ENCODE assay signal across 22 cellular contexts in the genomic region with DNA sequence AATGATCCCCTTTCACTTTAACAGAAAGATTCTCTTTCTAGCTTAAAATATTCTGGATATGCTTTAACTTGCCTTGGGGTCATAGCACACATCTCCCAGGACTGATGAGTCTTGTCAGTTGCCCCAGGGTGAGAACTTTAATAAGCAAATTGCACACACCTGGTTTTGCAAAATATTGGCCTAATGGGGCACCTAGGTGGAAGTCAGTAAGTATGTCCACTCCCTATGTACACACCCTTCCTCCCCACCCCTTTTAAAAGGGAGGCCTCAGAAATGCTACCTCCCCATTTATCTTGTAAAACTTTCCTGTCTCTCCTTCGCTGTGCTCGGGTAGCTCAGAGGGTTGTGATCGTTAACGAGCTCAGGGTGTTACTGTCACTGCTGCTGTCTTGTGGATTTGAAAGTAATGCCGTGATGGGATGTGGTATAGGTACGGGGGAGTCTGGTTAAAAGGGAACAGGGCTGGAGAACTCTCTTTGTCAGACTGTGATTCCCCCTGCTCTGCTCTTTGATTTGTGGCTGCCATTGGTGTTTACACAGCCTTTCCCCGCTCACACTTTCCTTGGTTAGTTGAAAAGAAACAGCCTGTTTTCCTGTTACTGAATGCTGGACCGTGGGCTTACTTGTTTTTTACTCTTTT. TPM values are rescaled to one million over a fixed set of nuclear protein-coding genes. Genes with fewer than 3 reads are reported as not detected.
DNase-seq lines count a peak whose midpoint lies in the region; ATAC-seq and TF ChIP-seq lines count a peak whose summit lies in the region.
"Had no signal": no experiment of that assay in that cellular context is flagged by ENCODE, and none has a peak within 500 bp of the region (broad histone marks: within the 10 kb centered on the region; RNA-seq: fewer than 3 reads in every experiment).

No MANE protein-coding gene starts in this region.

- H3K4me3 ChIP-seq in RWPE2 (ENCODE audit: severe bottlenecking) = no peak overlapping the region
- H3K4me3 ChIP-seq in neural progenitor cell = no peak overlapping the region
- H3K4me3 ChIP-seq in lower lobe of right lung = no peak overlapping the region
- H3K4me3 ChIP-seq in heart left ventricle = no peak overlapping the region

- no peak overlapping the region for H4K91ac ChIP-seq in H9 (ENCODE audit: insufficient read length, low read depth, low read length)

- no peaks in the 10 kb centered on the region for H4K20me1 ChIP-seq in H9 (ENCODE audit: control insufficient read depth, insufficient read depth, insufficient read length)
- H4K20me1 ChIP-seq in neural progenitor cell (ENCODE audit: low read depth) = peaks cover 83% of the 10 kb centered on the region

- H3K9ac ChIP-seq in H9 (ENCODE audit: extremely low read depth, insufficient read length, low read length) (no peak overlapping the region), neural progenitor cell (no peak overlapping the region)

- H2BK120ac ChIP-seq in H9 (ENCODE audit: low read depth, low read length, poor library complexity, severe bottlenecking) = no peak overlapping the region

- no peak overlapping the region for H3K4ac ChIP-seq in H9 (ENCODE audit: low read depth, low read length)

- H3K9me3 Mint-ChIP-seq in H9 (no peaks in the 10 kb centered on the region), neural progenitor cell (peaks cover 81% of the 10 kb centered on the region)
- H3K9me3 Mint-ChIP-seq: activated naive CD8-positive, alpha-beta T cell treated with anti-CD3 and anti-CD28 coated beads for 36 hours; dendritic cell treated with granulocyte-macrophage colony-stimulating factor and Interleukin-4, amounts not matched to agents 40 ng/mL and 50 ng/mL, for 4 days had no signal

- no peak overlapping the region for H2BK15ac ChIP-seq in H9 (ENCODE audit: low read depth, low read length)

- H3K9me3 ChIP-seq in H9 (ENCODE audit: control insufficient read depth, low read depth, low read length) (no peaks in the 10 kb centered on the region), RWPE2 (ENCODE audit: severe bottlenecking) (no peaks in the 10 kb centered on the region), neural progenitor cell (ENCODE audit: low read depth) (no peaks in the 10 kb centered on the region), lower lobe of right lung (no peaks in the 10 kb centered on the region), heart left ventricle (no peaks in the 10 kb centered on the region)

- peaks cover 10 to 24% (median 14%) of the 10 kb centered on the region in 3 experiments; a peak in 6 of 7 replicates for H3K36me3 Mint-ChIP-seq in H9 (ENCODE audit: insufficient read depth in 1 of 3, low read depth in 3 of 3)
- H3K36me3 Mint-ChIP-seq in neural progenitor cell = peaks cover 87% of the 10 kb centered on the region
- H3K36me3 Mint-ChIP-seq: activated naive CD8-positive, alpha-beta T cell treated with anti-CD3 and anti-CD28 coated beads for 36 hours had no signal

- H3K18ac ChIP-seq in H9 (ENCODE audit: insufficient read length, low read depth, low read length) = no peak overlapping the region

- TF ChIP-seq CTCF in H9 (conservative IDR thresholded peaks at IDR 0.05) (no peak), RWPE2 (IDR thresholded peaks at IDR 0.05; ENCODE audit: poor library complexity, severe bottlenecking) (no peak), foreskin keratinocyte (conservative IDR thresholded peaks at IDR 0.05) (no peak), neural progenitor cell (IDR thresholded peaks at IDR 0.05) (no peak), lower lobe of right lung (IDR thresholded peaks at IDR 0.05) (no peak), heart left ventricle (IDR thresholded peaks at IDR 0.05) (no peak)

- H3K79me1 ChIP-seq in H9 (ENCODE audit: insufficient read depth, low read depth, low read length, poor library complexity, severe bottlenecking) = peaks cover 3% of the 10 kb centered on the region

- no peak overlapping the region for H2AK5ac ChIP-seq in H9 (ENCODE audit: insufficient read length, low read length)

- H3F3A ChIP-seq in neural progenitor cell (ENCODE audit: low read depth) = peaks cover 26% of the 10 kb centered on the region

- no peaks in the 10 kb centered on the region for H3K27me3 ChIP-seq in H9 (ENCODE audit: insufficient read depth, low read length)
- H3K27me3 ChIP-seq in RWPE2 (ENCODE audit: insufficient read depth, poor library complexity, severe bottlenecking) = no peaks in the 10 kb centered on the region
- no peaks in the 10 kb centered on the region for H3K27me3 ChIP-seq in foreskin keratinocyte
- H3K27me3 ChIP-seq in neural progenitor cell = no peaks in the 10 kb centered on the region
- no peaks in the 10 kb centered on the region for H3K27me3 ChIP-seq in lower lobe of right lung (ENCODE audit: low read depth)
- no peaks in the 10 kb centered on the region for H3K27me3 ChIP-seq in heart left ventricle
- H3K27me3 ChIP-seq: brain microvascular endothelial cell had no signal

- DNase-seq in H9 (no peak), RWPE2 (ENCODE audit: low spot score) (peak; percentile 68), foreskin keratinocyte (peak; percentile 95 to 97), neural progenitor cell (ENCODE audit: low spot score) (no peak), lower lobe of right lung (no peak), heart left ventricle (no peak)
- no peak for DNase-seq in effector CD8-positive, alpha-beta T cell (lab: John Stamatoyannopoulos, UW)
- DNase-seq: activated CD4-positive, CD25-positive, alpha-beta regulatory T cell; activated naive CD8-positive, alpha-beta T cell treated with anti-CD3 and anti-CD28 coated beads for 36 hours; activated T-cell treated with anti-CD3 and anti-CD28 coated beads, Interleukin-2, amount 50 U/mL, for 72 hours; brain microvascular endothelial cell; CD4-positive, alpha-beta T cell; DND-41; Karpas-422; NCI-H1105; NCI-H774; PC-3; right cardiac atrium; stimulated activated naive CD4-positive, alpha-beta T cell had no signal

- H3K4me2 ChIP-seq in H9 (ENCODE audit: insufficient read depth, insufficient read length, low read length) (no peak overlapping the region), neural progenitor cell (peak overlapping the region; percentile 65)

- no peak overlapping the region for H2BK5ac ChIP-seq in H9 (ENCODE audit: insufficient read length, low read length)

- H3K23ac ChIP-seq in H9 (ENCODE audit: insufficient read length, low read depth, low read length) = no peak overlapping the region

- H2AFZ ChIP-seq in H9 (ENCODE audit: low read length) (no peak overlapping the region), neural progenitor cell (replicated peaks) (no peak overlapping the region)

- ATAC-seq in RWPE2 (ENCODE audit: low read depth) (peak; percentile 63), foreskin keratinocyte (peak; percentile 35), lower lobe of right lung (no peak), HG03280 (IDR thresholded peaks at IDR 0.05; ENCODE audit: unreplicated experiment) (no peak), heart left ventricle (no peak)
- ATAC-seq: activated T-cell treated with anti-CD3 and anti-CD28 coated beads, Interleukin-2, amount 50 U/mL, for 72 hours; PC-3; right cardiac atrium had no signal

- no peaks in the 10 kb centered on the region for H3K27me3 Mint-ChIP-seq in H9 (ENCODE audit: low read depth)
- peaks cover 7% of the 10 kb centered on the region for H3K27me3 Mint-ChIP-seq in neural progenitor cell (ENCODE audit: insufficient read depth, low read depth)
- H3K27me3 Mint-ChIP-seq: activated naive CD8-positive, alpha-beta T cell treated with anti-CD3 and anti-CD28 coated beads for 36 hours; CD4-positive, alpha-beta T cell; dendritic cell treated with granulocyte-macrophage colony-stimulating factor and Interleukin-4, amounts not matched to agents 40 ng/mL and 50 ng/mL, for 4 days had no signal

- H3K4me1 Mint-ChIP-seq in H9 (peaks cover 80 to 86% of the 10 kb centered on the region in 2 experiments), neural progenitor cell (peaks cover 15% of the 10 kb centered on the region)
- H3K4me1 Mint-ChIP-seq: activated naive CD8-positive, alpha-beta T cell treated with anti-CD3 and anti-CD28 coated beads for 36 hours had no signal

- peaks cover 58% of the 10 kb centered on the region; the same call in 1 of the 2 replicates for H3K79me2 ChIP-seq in H9 (ENCODE audit: insufficient read depth, low read length)
- H3K79me2 ChIP-seq in neural progenitor cell (ENCODE audit: low read depth) = peaks cover 100% of the 10 kb centered on the region

- no peak overlapping the region for H3T11ph ChIP-seq in H9 (ENCODE audit: low read length)

- H3K14ac ChIP-seq in H9 (ENCODE audit: insufficient read depth, low read length) = no peak overlapping the region

- no peak overlapping the region for H3K56ac ChIP-seq in H9 (ENCODE audit: insufficient read length, low read depth, low read length)

- no CpG with 5 or more reads among the region's 8 CpGs for WGBS in H9 (ENCODE audit: extremely low coverage, insufficient read length, low lambda C conversion rate)
- WGBS in heart left ventricle, 4 donors = 85 to 87% (median 86%) methylated on average over 8 of the region's 8 CpGs

- intact Hi-C loops in lower lobe of right lung (cut with DNase I) = no loop called here
- intact Hi-C loops in heart left ventricle (cut with DNase I) = no loop called here

- H3K23me2 ChIP-seq in H9 (ENCODE audit: insufficient read length, low read depth, low read length, poor library complexity, severe bottlenecking) = no peaks in the 10 kb centered on the region

- no peak overlapping the region for H4K8ac ChIP-seq in H9 (replicated peaks; ENCODE audit: insufficient read length, low read depth, low read length)

- TF ChIP-seq POLR2A in heart left ventricle (IDR thresholded peaks at IDR 0.05) = no peak

- H3K36me3 ChIP-seq in RWPE2 (ENCODE audit: low read depth) (no peaks in the 10 kb centered on the region; the same call in 1 of the 2 replicates), neural progenitor cell (no peaks in the 10 kb centered on the region), lower lobe of right lung (no peaks in the 10 kb centered on the region), heart left ventricle (no peaks in the 10 kb centered on the region)
- H3K36me3 ChIP-seq: brain microvascular endothelial cell had no signal

- H3K27ac ChIP-seq in H9 (ENCODE audit: insufficient read length, low read depth, low read length) (peak overlapping the region; percentile 7), RWPE2 (ENCODE audit: poor library complexity, severe bottlenecking) (peak overlapping the region; percentile 97), foreskin keratinocyte (peak overlapping the region; percentile 77), neural progenitor cell (peak overlapping the region; percentile 56), lower lobe of right lung (no peak overlapping the region), heart left ventricle (no peak overlapping the region)
- H3K27ac ChIP-seq: brain microvascular endothelial cell had no signal

- H3K27ac Mint-ChIP-seq in H9 = peak overlapping the region; percentile 22 to 98 (median 96); a peak in 6 of 7 replicates
- no peak overlapping the region for H3K27ac Mint-ChIP-seq in neural progenitor cell
- H3K27ac Mint-ChIP-seq: activated naive CD8-positive, alpha-beta T cell treated with anti-CD3 and anti-CD28 coated beads for 36 hours; activated T-cell treated with anti-CD3 and anti-CD28 coated beads, Interleukin-2, amount 50 U/mL, for 72 hours; CD4-positive, alpha-beta T cell; dendritic cell treated with granulocyte-macrophage colony-stimulating factor and Interleukin-4, amounts not matched to agents 40 ng/mL and 50 ng/mL, for 4 days; T-helper 2 cell treated with Interferon-gamma antibody and Interleukin-4, amounts not matched to agents 5 μg/mL and 100 μg/mL, for 36 hours had no signal

- no peak overlapping the region for H2BK20ac ChIP-seq in H9 (ENCODE audit: low read depth, low read length, poor library complexity, severe bottlenecking)

- no peak overlapping the region for H4K5ac ChIP-seq in H9 (ENCODE audit: insufficient read length, low read depth, low read length)

- H3K4me3 Mint-ChIP-seq in H9 (no peak overlapping the region), neural progenitor cell (no peak overlapping the region)
- H3K4me3 Mint-ChIP-seq: activated naive CD8-positive, alpha-beta T cell treated with anti-CD3 and anti-CD28 coated beads for 36 hours; activated T-cell treated with anti-CD3 and anti-CD28 coated beads, Interleukin-2, amount 50 U/mL, for 72 hours; CD4-positive, alpha-beta T cell; dendritic cell treated with granulocyte-macrophage colony-stimulating factor and Interleukin-4, amounts not matched to agents 40 ng/mL and 50 ng/mL, for 4 days; T-helper 2 cell treated with Interferon-gamma antibody and Interleukin-4, amounts not matched to agents 5 μg/mL and 100 μg/mL, for 36 hours had no signal

- H3K4me1 ChIP-seq in H9 (ENCODE audit: insufficient read depth, low read length) (peaks cover 43% of the 10 kb centered on the region), RWPE2 (ENCODE audit: insufficient read depth, poor library complexity, severe bottlenecking) (peaks cover 95% of the 10 kb centered on the region), foreskin keratinocyte (peaks cover 86% of the 10 kb centered on the region), neural progenitor cell (peaks cover 58% of the 10 kb centered on the region), lower lobe of right lung (peaks cover 17% of the 10 kb centered on the region), heart left ventricle (peaks cover 0 to 62% (median 26%) of the 10 kb centered on the region in 12 donors)

- no peak overlapping the region for H2BK12ac ChIP-seq in H9 (ENCODE audit: insufficient read length, low read depth, low read length)

RNA-seq across cellular contexts. Expression of gene ZNF462, which starts 26.1 kb away (rescaled TPM):
- total RNA-seq in H9 (2021) (159 and 164 TPM in 2 replicates), foreskin keratinocyte (19.6 and 22.4 TPM in 2 replicates), neural progenitor cell (ENCODE audit: low replicate concordance) (81.8 and 93.4 TPM in 2 replicates), lower lobe of right lung (24.4 TPM), heart left ventricle (10 to 100 TPM; 16.8 to 51.3 (median 31.5) TPM)
- polyA plus RNA-seq in foreskin keratinocyte (1.6 and 1.7 TPM in 2 replicates), heart left ventricle (1 to 10 TPM; 5.3 to 8.3 TPM)

Comparison
In these comparisons a context has a peak if more than half of its experiments do, and no peak if none do; other contexts are left out.
1. DNase-seq: peak in RWPE2 (single experiment) and foreskin keratinocyte (2 of 2); none in H9 (single experiment), neural progenitor cell (single experiment), lower lobe of right lung (single experiment), heart left ventricle (0 of 5) and effector CD8-positive, alpha-beta T cell (single experiment).
2. H3K27ac ChIP-seq: peak in H9 (single experiment), RWPE2 (single experiment), foreskin keratinocyte (single experiment) and neural progenitor cell (single experiment); none in lower lobe of right lung (single experiment) and heart left ventricle (0 of 12).
3. ATAC-seq: peak in RWPE2 (single experiment) and foreskin keratinocyte (single experiment); none in lower lobe of right lung (0 of 2), HG03280 (single experiment) and heart left ventricle (0 of 4).